Comparison of ENCODE assay signal across 8 cellular contexts in the genomic region with DNA sequence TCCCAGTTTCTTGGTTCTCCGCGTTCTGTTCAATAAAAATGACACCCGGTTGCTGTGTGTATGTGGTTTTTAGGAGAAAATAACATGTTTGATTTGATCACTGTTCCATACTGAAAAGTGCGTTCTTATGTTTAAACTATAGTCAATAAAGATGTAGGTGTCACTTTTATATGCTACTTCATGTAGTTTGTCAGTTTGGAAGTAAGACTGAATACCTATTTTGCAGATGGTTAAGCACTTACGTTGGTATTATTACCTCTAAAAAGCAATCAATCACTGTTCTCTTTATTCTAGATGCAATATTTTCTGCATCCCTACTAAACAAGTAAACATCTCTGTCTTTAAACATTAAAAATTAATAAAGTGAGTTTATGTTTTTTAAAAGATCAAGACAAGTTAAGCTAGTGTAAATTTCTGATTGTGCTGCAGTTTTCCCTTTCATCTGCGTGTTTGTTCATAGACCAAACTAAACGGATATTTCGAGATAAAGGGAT. TPM values are rescaled to one million over a fixed set of nuclear protein-coding genes. Genes with fewer than 3 reads are reported as not detected.
DNase-seq lines count a peak whose midpoint lies in the region; ATAC-seq and TF ChIP-seq lines count a peak whose summit lies in the region.

No MANE protein-coding gene starts in this region.

- intact Hi-C loops in CD8-positive, alpha-beta T cell (cut with DNase I, micrococcal nuclease), result loop anchor here (1.0 to 10.0 kb wide), 10 partner anchors 76 to 1719 kb away; a partner anchor contains a TSS
- intact Hi-C loops in thyroid gland (cut with DNase I), result loop anchor here (10.0 kb wide), 1 partner anchor 91 kb away; a partner anchor contains a TSS

- H3K27me3 Mint-ChIP-seq in CD8-positive, alpha-beta T cell (ENCODE audit: low read depth), result peaks cover 5% of the 10 kb centered on the region

- peak overlapping the region; percentile 87 for H3K9ac ChIP-seq in Loucy (ENCODE audit: low read depth, low read length, poor library complexity, severe bottlenecking)
- peak overlapping the region; percentile 33 to 69 for H3K9ac ChIP-seq in duodenal mucosa (ENCODE audit: low read depth in 1 of 2, low read length in 2 of 2)
- no peak overlapping the region for H3K9ac ChIP-seq in neural cell (ENCODE audit: low read length)

- peaks cover 6% of the 10 kb centered on the region for H3K36me3 Mint-ChIP-seq in CD8-positive, alpha-beta T cell

- TF ChIP-seq RAD21 in neural cell (conservative IDR thresholded peaks at IDR 0.05), result no peak

- H3K27me3 ChIP-seq in CD8-positive, alpha-beta T cell (ENCODE audit: insufficient read depth, low read length), result no peaks in the 10 kb centered on the region
- H3K27me3 ChIP-seq in Loucy (ENCODE audit: insufficient read depth, low read length, poor library complexity, severe bottlenecking) (no peaks in the 10 kb centered on the region), duodenal mucosa (ENCODE audit: control insufficient read depth in 1 of 2, insufficient read depth in 2 of 2, low read length in 2 of 2) (no peaks in the 10 kb centered on the region), neural cell (ENCODE audit: insufficient read depth, low read depth, low read length) (no peaks in the 10 kb centered on the region), thyroid gland (no peaks in the 10 kb centered on the region)

- no peak for TF ChIP-seq POLR2A in thyroid gland (IDR thresholded peaks at IDR 0.05)

- no peak for DNase-seq in CD8-positive, alpha-beta T cell
- no peak for DNase-seq in stimulated activated naive CD4-positive, alpha-beta T cell (lab: John Stamatoyannopoulos, UW)
- no peak for DNase-seq in NK-92 (lab: John Stamatoyannopoulos, UW; ENCODE audit: unreplicated experiment)
- no peak for DNase-seq in thyroid gland
- DNase-seq in mesenteric fat pad (ENCODE audit: low spot score), result no peak

- H3K9me3 ChIP-seq in CD8-positive, alpha-beta T cell (ENCODE audit: low read length), result no peaks in the 10 kb centered on the region
- no peaks in the 10 kb centered on the region for H3K9me3 ChIP-seq in Loucy (ENCODE audit: insufficient read depth, low read depth, low read length)
- no peaks in the 10 kb centered on the region for H3K9me3 ChIP-seq in duodenal mucosa (ENCODE audit: control insufficient read depth in 1 of 2, low read length in 2 of 2)
- no peaks in the 10 kb centered on the region for H3K9me3 ChIP-seq in neural cell (ENCODE audit: low read length)
- no peaks in the 10 kb centered on the region for H3K9me3 ChIP-seq in thyroid gland

- POLR2A ChIA-PET in CD8-positive, alpha-beta T cell (lab: Charles Lee), result no interaction called here

- peaks cover 28% of the 10 kb centered on the region for H3K4me1 Mint-ChIP-seq in CD8-positive, alpha-beta T cell (ENCODE audit: low read depth)

- H2AFZ ChIP-seq in Loucy (ENCODE audit: low read length) (peak overlapping the region; percentile 64; the same call in 1 of the 2 replicates), neural cell (ENCODE audit: low read depth, low read length) (no peak overlapping the region)

- peak overlapping the region; percentile 97 for H3K4me3 Mint-ChIP-seq in CD8-positive, alpha-beta T cell

- H4K20me1 ChIP-seq in Loucy (ENCODE audit: insufficient read depth, low read length, poor library complexity, severe bottlenecking), result peaks cover 29% of the 10 kb centered on the region
- H4K20me1 ChIP-seq in neural cell (ENCODE audit: insufficient read depth), result no peaks in the 10 kb centered on the region

- TF ChIP-seq EP300 in neural cell (conservative IDR thresholded peaks at IDR 0.05; ENCODE audit: poor library complexity, severe bottlenecking), result no peak

- peak overlapping the region; percentile 82 for H3K4me3 ChIP-seq in CD8-positive, alpha-beta T cell (ENCODE audit: low read depth, low read length)
- peak overlapping the region; percentile 84 for H3K4me3 ChIP-seq in Loucy (ENCODE audit: low read length, poor library complexity, severe bottlenecking)
- H3K4me3 ChIP-seq in duodenal mucosa (ENCODE audit: low read depth in 1 of 2, low read length in 2 of 2), result peak overlapping the region; percentile 82 to 90
- peak overlapping the region; percentile 84 for H3K4me3 ChIP-seq in neural cell (ENCODE audit: low read length)
- peak overlapping the region in 1 of 3 donors; percentile 47 for H3K4me3 ChIP-seq in thyroid gland (replicated peaks in 1 of 3)

- H3K79me2 ChIP-seq in Loucy (ENCODE audit: insufficient read depth, low read length) (peaks cover 64% of the 10 kb centered on the region), neural cell (replicated peaks; ENCODE audit: insufficient read depth, low read length) (peaks cover 50% of the 10 kb centered on the region)

- H3K9me2 ChIP-seq in Loucy (replicated peaks; ENCODE audit: low read depth, low read length), result no peaks in the 10 kb centered on the region
- H3K9me2 ChIP-seq in neural cell (ENCODE audit: insufficient read depth, low read length), result no peaks in the 10 kb centered on the region

- H3K4me2 ChIP-seq in Loucy (ENCODE audit: low read depth, low read length, poor library complexity, severe bottlenecking) (peak overlapping the region; percentile 99), neural cell (ENCODE audit: low read length) (no peak overlapping the region)

- no peak for ATAC-seq in CD8-positive, alpha-beta T cell

- TF ChIP-seq CTCF in CD8-positive, alpha-beta T cell (IDR thresholded peaks at IDR 0.05), result no peak
- TF ChIP-seq CTCF in Loucy (conservative IDR thresholded peaks at IDR 0.05; ENCODE audit: low read length) (no peak), neural cell (IDR thresholded peaks at IDR 0.05; ENCODE audit: poor library complexity, severe bottlenecking) (no peak), thyroid gland (IDR thresholded peaks at IDR 0.05) (no peak)

- H3F3A ChIP-seq in Loucy (ENCODE audit: low read depth) (0 out of 2 replicates have a peak, but pooled peaks cover 3% of the 10 kb centered on the region), neural cell (ENCODE audit: insufficient read depth, low read length, poor library complexity, severe bottlenecking) (no peaks in the 10 kb centered on the region)

- H3K27ac Mint-ChIP-seq in CD8-positive, alpha-beta T cell, result peak overlapping the region; percentile 37

- H3K27ac ChIP-seq in CD8-positive, alpha-beta T cell (ENCODE audit: low read depth, low read length), result no peak overlapping the region
- H3K27ac ChIP-seq in duodenal mucosa (ENCODE audit: low read depth, low read length) (no peak overlapping the region), neural cell (ENCODE audit: low read length) (no peak overlapping the region), thyroid gland (no peak overlapping the region)

- H3K36me3 ChIP-seq in CD8-positive, alpha-beta T cell (ENCODE audit: insufficient read depth, low read length), result no peaks in the 10 kb centered on the region
- H3K36me3 ChIP-seq in Loucy (ENCODE audit: insufficient read depth, low read length) (no peaks in the 10 kb centered on the region), duodenal mucosa (ENCODE audit: control insufficient read depth in 1 of 2, insufficient read depth in 2 of 2, low read length in 2 of 2) (no peaks in the 10 kb centered on the region), neural cell (ENCODE audit: insufficient read depth, low read length) (no peaks in the 10 kb centered on the region), thyroid gland (no peaks in the 10 kb centered on the region)

- 2 to 4% methylated on average over 8 of the region's 8 CpGs for WGBS in thyroid gland, 2 donors

- H3K4me1 ChIP-seq in CD8-positive, alpha-beta T cell (ENCODE audit: insufficient read depth, low read length), result peaks cover 20% of the 10 kb centered on the region
- H3K4me1 ChIP-seq in Loucy (ENCODE audit: insufficient read depth, low read length, poor library complexity, severe bottlenecking) (peaks cover 42% of the 10 kb centered on the region), duodenal mucosa (ENCODE audit: control insufficient read depth in 1 of 2, insufficient read depth in 2 of 2, low read length in 2 of 2) (peaks cover 10 to 17% of the 10 kb centered on the region in 2 donors), thyroid gland (peaks cover 9 to 22% of the 10 kb centered on the region in 2 donors)

- CTCF ChIA-PET in CD8-positive, alpha-beta T cell (lab: Charles Lee), result no interaction called here

- no peaks in the 10 kb centered on the region for H3K9me3 Mint-ChIP-seq in CD8-positive, alpha-beta T cell

TF ChIP-seq in neural cell, 6 proteins besides CTCF, POLR2A, EP300 and RAD21 (continues in another document):
- no peak for TF ChIP-seq MXI1 (conservative IDR thresholded peaks at IDR 0.05; ENCODE audit: poor library complexity, severe bottlenecking)
- no peak for TF ChIP-seq SMC3 (conservative IDR thresholded peaks at IDR 0.05; ENCODE audit: poor library complexity)
- no peak for TF ChIP-seq EZH2 (IDR thresholded peaks at IDR 0.05; ENCODE audit: borderline replicate concordance, insufficient read depth, low read length, poor library complexity, severe bottlenecking)
- TF ChIP-seq TAF1 (IDR thresholded peaks at IDR 0.05; ENCODE audit: low read depth), result no peak
- no peak for TF ChIP-seq POLR2AphosphoS5 (IDR thresholded peaks at IDR 0.05)

RNA-seq across cellular contexts. Expression of a gene that starts 0.7 kb away (rescaled TPM):
- under 1 TPM; 0.36 to 0.38 TPM for total RNA-seq in CD8-positive, alpha-beta T cell
- 0.32 and 0.47 TPM in 2 replicates for polyA plus RNA-seq in neural cell
- polyA minus RNA-seq in neural cell, result 2.5 and 2.7 TPM in 2 replicates
- 1 to 10 TPM in 3 of 4 donors, under 1 TPM in 1; 0.67 to 1.5 (median 1.1) TPM for total RNA-seq in thyroid gland
- total RNA-seq in mesenteric fat pad, result 0.29 TPM

RNA-seq across cellular contexts. Expression of a gene that starts 19.7 kb away (rescaled TPM):
- total RNA-seq in CD8-positive, alpha-beta T cell, result 10 to 100 TPM; 12.1 to 13.2 TPM
- polyA plus RNA-seq in neural cell, result 10.4 and 11.5 TPM in 2 replicates
- polyA minus RNA-seq in neural cell, result 20.0 and 23.8 TPM in 2 replicates
- 10 to 100 TPM; 38.8 to 95.2 (median 46.7) TPM for total RNA-seq in thyroid gland
- total RNA-seq in mesenteric fat pad, result 37.4 TPM
